21 cellular contexts compared by ENCODE assay signal in the genomic region with DNA sequence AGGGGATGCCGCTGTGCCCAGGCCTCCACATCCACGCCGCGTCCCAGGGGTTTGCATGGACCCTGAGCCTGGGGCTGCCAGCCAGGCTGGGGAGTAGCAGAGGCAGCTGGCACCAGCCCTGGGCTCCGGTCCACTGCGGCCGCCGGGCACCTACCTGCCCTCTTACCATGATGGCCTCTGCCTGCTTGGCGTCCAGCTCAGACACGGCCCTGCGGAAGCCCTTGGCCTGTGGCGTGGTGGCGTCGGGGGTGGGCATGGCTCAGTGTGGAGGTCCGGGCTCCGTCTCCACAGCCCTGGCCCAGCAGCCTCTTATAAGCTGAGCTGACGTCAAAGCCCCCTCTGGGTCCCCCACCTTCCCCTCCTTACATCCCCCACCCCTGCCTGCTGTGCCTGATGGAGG. TPM values are rescaled to one million over a fixed set of nuclear protein-coding genes. Genes with fewer than 3 reads are reported as not detected.
DNase-seq lines count a peak whose midpoint lies in the region; ATAC-seq, FAIRE-seq and TF ChIP-seq lines count a peak whose summit lies in the region.
"Had no signal": no experiment of that assay in that cellular context is flagged by ENCODE, and none has a peak within 500 bp of the region (broad histone marks: within the 10 kb centered on the region; RNA-seq: fewer than 3 reads in every experiment).

A gene (minus strand): TSS at position 285 of the 400 bp plus-strand sequence. CDS start 29 bp downstream, at position 256.

- H3K4me2 ChIP-seq in neural progenitor cell, result no peak within 1 kb of the TSS

- H3K4me3 ChIP-seq in neural progenitor cell (no peak within 1 kb of the TSS), psoas muscle (no peak within 1 kb of the TSS)
- H3K4me3 ChIP-seq: GM23248 had no signal

- no peaks in the 10 kb centered on the region for H4K20me1 ChIP-seq in neural progenitor cell (ENCODE audit: low read depth)

- TF ChIP-seq CTCF in neural progenitor cell (IDR thresholded peaks at IDR 0.05) (no peak), psoas muscle (IDR thresholded peaks at IDR 0.05) (no peak)

- peak within 1 kb of the TSS; percentile 87 for H3K27ac Mint-ChIP-seq in neural progenitor cell
- H3K27ac Mint-ChIP-seq: CD4-positive, alpha-beta T cell; HFFc6; IgD-negative memory B cell had no signal

- H3K36me3 ChIP-seq in neural progenitor cell (no peaks in the 10 kb centered on the region), psoas muscle (ENCODE audit: insufficient read depth in 1 of 2, low read depth in 1 of 2) (no peaks in the 10 kb centered on the region)

- peaks cover 10% of the 10 kb centered on the region for H3K27me3 Mint-ChIP-seq in neural progenitor cell (ENCODE audit: insufficient read depth, low read depth)

- H3K27me3 ChIP-seq in neural progenitor cell, result peaks cover 5% of the 10 kb centered on the region
- peaks cover 0 to 60% (median 8%) of the 10 kb centered on the region in 3 donors for H3K27me3 ChIP-seq in psoas muscle (ENCODE audit: insufficient read depth in 3 of 3, low read length in 2 of 3)

- H3K9me3 Mint-ChIP-seq in neural progenitor cell, result no peaks in the 10 kb centered on the region
- H3K9me3 Mint-ChIP-seq: CD4-positive, alpha-beta T cell; HFFc6; IgD-negative memory B cell had no signal

- no peak within 1 kb of the TSS for H3K4me3 Mint-ChIP-seq in neural progenitor cell
- H3K4me3 Mint-ChIP-seq: CD4-positive, alpha-beta T cell; HFFc6; IgD-negative memory B cell had no signal

- H3K27ac ChIP-seq in neural progenitor cell, result no peak within 1 kb of the TSS
- no peak within 1 kb of the TSS for H3K27ac ChIP-seq in psoas muscle
- H3K27ac ChIP-seq: C4-2B, GM23248 had no signal

- no peaks in the 10 kb centered on the region for H3F3A ChIP-seq in neural progenitor cell (ENCODE audit: low read depth)

- H3K79me2 ChIP-seq in neural progenitor cell (ENCODE audit: low read depth), result no peaks in the 10 kb centered on the region

- H3K36me3 Mint-ChIP-seq in neural progenitor cell, result no peaks in the 10 kb centered on the region
- H3K36me3 Mint-ChIP-seq: IgD-negative memory B cell had no signal

- no peak for TF ChIP-seq POLR2A in H54 (IDR thresholded peaks at IDR 0.05; ENCODE audit: low read depth, low read length)

- H3K9me3 ChIP-seq in neural progenitor cell (ENCODE audit: low read depth), result no peaks in the 10 kb centered on the region
- H3K9me3 ChIP-seq in psoas muscle, result no peaks in the 10 kb centered on the region
- H3K9me3 ChIP-seq: Caco-2 had no signal

- intact Hi-C loops in psoas muscle (cut with DNase I), result no loop called here

- no peak within 1 kb of the TSS for H3K9ac ChIP-seq in neural progenitor cell
- H3K9ac ChIP-seq: GM23248 had no signal

- peaks cover 13% of the 10 kb centered on the region for H3K4me1 Mint-ChIP-seq in neural progenitor cell
- H3K4me1 Mint-ChIP-seq: IgD-negative memory B cell had no signal

- H3K4me1 ChIP-seq in neural progenitor cell (peaks cover 29% of the 10 kb centered on the region), psoas muscle (peaks cover 1% of the 10 kb centered on the region)

- ATAC-seq in psoas muscle, result no peak
- ATAC-seq: HCT116 had no signal

- DNase-seq in SK-N-DZ (ENCODE audit: low spot score), result peak; percentile 43
- DNase-seq in left kidney (ENCODE audit: low read depth, low spot score), result peak; percentile 71
- DNase-seq in neural progenitor cell (ENCODE audit: low spot score), result no peak
- no peak for DNase-seq in OCI-M1 (lab: John Stamatoyannopoulos, UW)
- DNase-seq in H54 (ENCODE audit: insufficient read length, low spot score), result no peak
- no peak for DNase-seq in psoas muscle
- DNase-seq: ACHN; Caco-2; CD4-positive, alpha-beta T cell; GM23248; H7; HFFc6 had no signal

- no peak within 1 kb of the TSS for H2AFZ ChIP-seq in neural progenitor cell (replicated peaks)
- H2AFZ ChIP-seq: GM23248 had no signal

- WGBS in psoas muscle, 3 donors, result 53 to 67% (median 61%) methylated on average over 16 to 17 of the region's 17 CpGs

- FAIRE-seq in H54 (lab: Jason Lieb, UNC), result no peak
- FAIRE-seq: A204.1, D721Med, G401.6, GM12891, HTR-8/SVneo had no signal

RNA-seq across cellular contexts. Expression of the gene that starts here (rescaled TPM):
- 21.2 and 31.3 TPM in 2 replicates for polyA plus RNA-seq in SK-N-DZ (2014; cell fraction: cytosol; rRNA removed)
- 164 and 174 TPM in 2 replicates for polyA plus RNA-seq in SK-N-DZ (2014; cell fraction: nucleus; rRNA removed)
- 2.0 and 6.2 TPM in 2 replicates for total RNA-seq in neural progenitor cell (ENCODE audit: low replicate concordance)
- total RNA-seq in psoas muscle, result under 1 TPM in 1 of 4 donors, not detected in 3; 0.34 TPM
- under 1 TPM in 1 of 3 donors, not detected in 2; 0.16 TPM for polyA plus RNA-seq in psoas muscle
- total RNA-seq: Caco-2; CD4-positive, alpha-beta T cell; GM23248; H7; HFFc6 had no signal
- polyA plus RNA-seq: BJ, GM23248, IgD-negative memory B cell had no signal

Comparison
In these comparisons a context has a peak if more than half of its experiments do, and no peak if none do; other contexts are left out.
1. DNase-seq: peak in SK-N-DZ (single experiment) and left kidney (single experiment); none in neural progenitor cell (single experiment), OCI-M1 (single experiment), H54 (single experiment) and psoas muscle (0 of 2).